Comparison of ENCODE assay signal across 8 cellular contexts in genomic region chr14:73741386-73741875, GRCh38. TPM values are rescaled to one million over a fixed set of nuclear protein-coding genes. Genes with fewer than 3 reads are reported as not detected.
DNase-seq lines count a peak whose midpoint lies in the region; ATAC-seq and TF ChIP-seq lines count a peak whose summit lies in the region.

No MANE protein-coding gene starts in this region.

- peak overlapping the region; percentile 94 for H3K27ac Mint-ChIP-seq in WTC11

- peaks cover 8% of the 10 kb centered on the region; the same call in 1 of the 2 replicates for H3K36me3 Mint-ChIP-seq in WTC11

- H3K36me3 ChIP-seq in colonic mucosa (peaks cover 12% of the 10 kb centered on the region), left lung (peaks cover 0 to 33% of the 10 kb centered on the region in 2 donors)

- H3K9me3 Mint-ChIP-seq in WTC11: no peaks in the 10 kb centered on the region

- CTCF ChIA-PET in WTC11 (lab: Charles Lee): interaction anchor here (0.5 to 5.5 kb wide), 19 partner anchors 8 to 504 kb away, joined by 3 to 74 read pairs (median 5); partner anchors contain the start of gene ACOT2

- TF ChIP-seq RAD21 in Ishikawa (IDR thresholded peaks at IDR 0.05; ENCODE audit: low read depth): no peak

- H3K9ac ChIP-seq in colonic mucosa (ENCODE audit: low read depth in 2 of 2, low read length in 2 of 2): peak overlapping the region; percentile 74 to 97

- peak; percentile 94 for DNase-seq in Daoy (ENCODE audit: low read depth)
- peak; percentile 69 for DNase-seq in WTC11 (ENCODE audit: low spot score)
- DNase-seq in colonic mucosa: peak; percentile 91
- DNase-seq in left lung: peak; percentile 84 to 93
- peak; percentile 54 to 64 for DNase-seq in stimulated activated CD4-positive, alpha-beta T cell treated with anti-CD3 and anti-CD28 coated beads, Interleukin-4, amount 100 ng/mL, for 48 hours (ENCODE audit: low read depth in 2 of 2)

- H3K9me3 ChIP-seq in colonic mucosa: no peaks in the 10 kb centered on the region
- H3K9me3 ChIP-seq in left lung: no peaks in the 10 kb centered on the region

- H3K4me3 Mint-ChIP-seq in WTC11: peak overlapping the region; percentile 41

- H3K27me3 ChIP-seq in colonic mucosa (no peaks in the 10 kb centered on the region), left lung (no peaks in the 10 kb centered on the region)

- no peak for TF ChIP-seq EP300 in Ishikawa (IDR thresholded peaks at IDR 0.05; ENCODE audit: borderline replicate concordance)

- ATAC-seq in WTC11: peak; percentile 87
- ATAC-seq in left lung: peak; percentile 83
- no peak for ATAC-seq in GM18873 (IDR thresholded peaks at IDR 0.05; ENCODE audit: low FRiP score, unreplicated experiment)
- no peak for ATAC-seq in HG02970 (IDR thresholded peaks at IDR 0.05; ENCODE audit: low FRiP score, unreplicated experiment)

- POLR2A ChIA-PET in WTC11 (lab: Charles Lee): interaction anchor here (0.8 to 2.0 kb wide), 5 partner anchors 9 to 39 kb away, joined by 3 to 9 read pairs (median 3); a partner anchor contains a TSS

- intact Hi-C loops in colonic mucosa (cut with DNase I): no loop called here
- intact Hi-C loops in left lung (cut with DNase I): no loop called here

- peaks cover 48% of the 10 kb centered on the region for H3K4me1 Mint-ChIP-seq in WTC11

- H3K4me1 ChIP-seq in colonic mucosa (peaks cover 64% of the 10 kb centered on the region), left lung (peaks cover 69 to 77% of the 10 kb centered on the region in 2 donors)

- TF ChIP-seq CTCF in WTC11 (IDR thresholded peaks at IDR 0.05): no peak
- no peak for TF ChIP-seq CTCF in colonic mucosa (IDR thresholded peaks at IDR 0.05)
- TF ChIP-seq CTCF in left lung (IDR thresholded peaks at IDR 0.05): no peak

- H3K27me3 Mint-ChIP-seq in WTC11 (ENCODE audit: low read depth): no peaks in the 10 kb centered on the region

- H3K4me3 ChIP-seq in colonic mucosa (peak overlapping the region; percentile 4), left lung (peak overlapping the region in 1 of 2 donors; percentile 20)

- H3K27ac ChIP-seq in colonic mucosa: peak overlapping the region; percentile 92
- peak overlapping the region; percentile 82 to 86 for H3K27ac ChIP-seq in left lung

TF ChIP-seq in Ishikawa, 13 proteins besides CTCF, POLR2A, EP300 and RAD21:
- no peak for TF ChIP-seq NFIC (IDR thresholded peaks at IDR 0.05)
- TF ChIP-seq TEAD4 (IDR thresholded peaks at IDR 0.05): peak; percentile 35; the same call in 1 of the 2 replicates
- TF ChIP-seq CREB1 (IDR thresholded peaks at IDR 0.05; ENCODE audit: low read depth): no peak
- TF ChIP-seq ZBTB7A (IDR thresholded peaks at IDR 0.05; ENCODE audit: low read depth): peak; percentile 71; the same call in 1 of the 2 replicates

TF ChIP-seq in WTC11, 78 proteins besides CTCF, POLR2A, EP300 and RAD21 (continues in another document):
- no peak for TF ChIP-seq NR3C1 (CRISPR knock-in tag; conservative IDR thresholded peaks at IDR 0.05; ENCODE audit: low read depth)
- TF ChIP-seq USF1 (CRISPR knock-in tag; IDR thresholded peaks at IDR 0.05): no peak
- TF ChIP-seq ZNF425 (CRISPR knock-in tag; conservative IDR thresholded peaks at IDR 0.05): no peak
- no peak for TF ChIP-seq FOXP4 (CRISPR knock-in tag; IDR thresholded peaks at IDR 0.05)
- TF ChIP-seq ZNF121 (CRISPR knock-in tag; IDR thresholded peaks at IDR 0.05): no peak
- no peak for TF ChIP-seq ZNF232 (CRISPR knock-in tag; IDR thresholded peaks at IDR 0.05)
- no peak for TF ChIP-seq ESRRA (CRISPR knock-in tag; IDR thresholded peaks at IDR 0.05; ENCODE audit: borderline replicate concordance)
- TF ChIP-seq OVOL2 (CRISPR knock-in tag; IDR thresholded peaks at IDR 0.05; ENCODE audit: borderline replicate concordance): no peak
- TF ChIP-seq JAZF1 (CRISPR knock-in tag; IDR thresholded peaks at IDR 0.05): no peak
- no peak for TF ChIP-seq ERG (CRISPR knock-in tag; IDR thresholded peaks at IDR 0.05)
- TF ChIP-seq STAT6 (CRISPR knock-in tag; conservative IDR thresholded peaks at IDR 0.05; ENCODE audit: low read depth): no peak
- no peak for TF ChIP-seq NFE2L1 (CRISPR knock-in tag; IDR thresholded peaks at IDR 0.05)
- TF ChIP-seq ZNF263 (CRISPR knock-in tag; IDR thresholded peaks at IDR 0.05; ENCODE audit: low read depth): no peak
- no peak for TF ChIP-seq MLX (CRISPR knock-in tag; IDR thresholded peaks at IDR 0.05)
- TF ChIP-seq ELF4 (CRISPR knock-in tag; IDR thresholded peaks at IDR 0.05; ENCODE audit: low read depth): no peak
- no peak for TF ChIP-seq ZNF416 (CRISPR knock-in tag; IDR thresholded peaks at IDR 0.05)
- TF ChIP-seq CBFB (CRISPR knock-in tag; IDR thresholded peaks at IDR 0.05; ENCODE audit: low read depth): no peak

RNA-seq across cellular contexts. Expression of gene PNMA1, which starts 27.2 kb away (rescaled TPM):
- 20.2 and 22.4 TPM in 2 replicates for total RNA-seq in Daoy (2014; rRNA removed; shearing (Covaris generic))
- total RNA-seq in WTC11 (2021): 46.0 to 50.2 TPM (median 49.6 TPM) in 3 replicates
- total RNA-seq in colonic mucosa: 10 to 100 TPM; 13.4 to 28.3 TPM
- 10 to 100 TPM; 30.8 to 32.4 TPM for total RNA-seq in left lung

Comparison
In these comparisons a context has a peak if more than half of its experiments do, and no peak if none do; other contexts are left out.
1. ATAC-seq: peak in WTC11 (single experiment) and left lung (single experiment); none in GM18873 (single experiment) and HG02970 (single experiment).
2. Peak in every context shown above with its lines, with median percentiles within 50 percentile points of each other: DNase-seq.